ENCODE assay signal across 2 cellular contexts in genomic region chr4:158159054-158159717, GRCh38.
A peak's percentile ranks its signal among the peaks of the same experiment; 100 is the strongest.
TF ChIP-seq lines count a peak whose summit lies in the region.

No MANE protein-coding gene starts in this region.

TF ChIP-seq in HCT116, 20 proteins besides CTCF, POLR2A, EP300 and RAD21:
- TF ChIP-seq ATF3 (IDR thresholded peaks at IDR 0.05) (no peak), CBX3 (IDR thresholded peaks at IDR 0.05; ENCODE audit: low read depth) (no peak), ZFX (IDR thresholded peaks at IDR 0.05) (no peak), FOSL1 (IDR thresholded peaks at IDR 0.05; ENCODE audit: low read depth) (no peak), ELF1 (IDR thresholded peaks at IDR 0.05; ENCODE audit: borderline replicate concordance, low read depth) (no peak), EZH2 (IDR thresholded peaks at IDR 0.05) (no peak), JUND (IDR thresholded peaks at IDR 0.05) (no peak), EGR1 (IDR thresholded peaks at IDR 0.05; ENCODE audit: low read depth) (no peak), SRF (IDR thresholded peaks at IDR 0.05; ENCODE audit: low read depth) (no peak), ZNF274 (IDR thresholded peaks at IDR 0.05; ENCODE audit: low read depth, low read length) (no peak), POLR2AphosphoS5 (IDR thresholded peaks at IDR 0.05; ENCODE audit: low read depth, low read length) (no peak), CEBPB (IDR thresholded peaks at IDR 0.05; ENCODE audit: low read depth) (no peak), SIN3A (IDR thresholded peaks at IDR 0.05; ENCODE audit: low read depth) (no peak), TCF7L2 (IDR thresholded peaks at IDR 0.05; ENCODE audit: borderline replicate concordance, extremely low read depth, insufficient read depth, insufficient read length) (no peak), YY1 (IDR thresholded peaks at IDR 0.05; ENCODE audit: extremely low read depth, insufficient replicate concordance, low read depth, low read length) (no peak), EZH2phosphoT487 (IDR thresholded peaks at IDR 0.05; ENCODE audit: borderline replicate concordance) (no peak)

TF ChIP-seq in SK-N-SH, 30 proteins besides CTCF, POLR2A, EP300 and RAD21 (continued from another document):
- TF ChIP-seq, protein P1, sequence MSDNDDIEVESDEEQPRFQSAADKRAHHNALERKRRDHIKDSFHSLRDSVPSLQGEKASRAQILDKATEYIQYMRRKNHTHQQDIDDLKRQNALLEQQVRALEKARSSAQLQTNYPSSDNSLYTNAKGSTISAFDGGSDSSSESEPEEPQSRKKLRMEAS (IDR thresholded peaks at IDR 0.05; ENCODE audit: low read depth) = peak; percentile 17; the same call in 1 of the 2 replicates
- TF ChIP-seq NFIC (IDR thresholded peaks at IDR 0.05; ENCODE audit: borderline replicate concordance) (no peak), JUND (IDR thresholded peaks at IDR 0.05) (0 out of 2 replicates have a peak, but pooled peaks have one; percentile 6), GABPA (IDR thresholded peaks at IDR 0.05; ENCODE audit: low read depth) (no peak), POLR2AphosphoS5 (IDR thresholded peaks at IDR 0.05; ENCODE audit: low read depth, low read length) (no peak), EZH2phosphoT487 (IDR thresholded peaks at IDR 0.05; ENCODE audit: borderline replicate concordance, low read depth) (no peak), FOSL2 (IDR thresholded peaks at IDR 0.05; ENCODE audit: borderline replicate concordance, low read depth) (0 out of 2 replicates have a peak, but pooled peaks have one; percentile 24), SIN3A (IDR thresholded peaks at IDR 0.05; ENCODE audit: borderline replicate concordance, low read depth, low read length) (no peak), USF2 (IDR thresholded peaks at IDR 0.05; ENCODE audit: borderline replicate concordance, low read depth, low read length) (no peak), TCF12 (IDR thresholded peaks at IDR 0.05) (peak; percentile 63)
- TF ChIP-seq, protein P2, sequence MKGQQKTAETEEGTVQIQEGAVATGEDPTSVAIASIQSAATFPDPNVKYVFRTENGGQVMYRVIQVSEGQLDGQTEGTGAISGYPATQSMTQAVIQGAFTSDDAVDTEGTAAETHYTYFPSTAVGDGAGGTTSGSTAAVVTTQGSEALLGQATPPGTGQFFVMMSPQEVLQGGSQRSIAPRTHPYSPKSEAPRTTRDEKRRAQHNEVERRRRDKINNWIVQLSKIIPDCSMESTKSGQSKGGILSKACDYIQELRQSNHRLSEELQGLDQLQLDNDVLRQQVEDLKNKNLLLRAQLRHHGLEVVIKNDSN (IDR thresholded peaks at IDR 0.05; ENCODE audit: borderline replicate concordance, low read depth) = no peak
- TF ChIP-seq, protein P3, sequence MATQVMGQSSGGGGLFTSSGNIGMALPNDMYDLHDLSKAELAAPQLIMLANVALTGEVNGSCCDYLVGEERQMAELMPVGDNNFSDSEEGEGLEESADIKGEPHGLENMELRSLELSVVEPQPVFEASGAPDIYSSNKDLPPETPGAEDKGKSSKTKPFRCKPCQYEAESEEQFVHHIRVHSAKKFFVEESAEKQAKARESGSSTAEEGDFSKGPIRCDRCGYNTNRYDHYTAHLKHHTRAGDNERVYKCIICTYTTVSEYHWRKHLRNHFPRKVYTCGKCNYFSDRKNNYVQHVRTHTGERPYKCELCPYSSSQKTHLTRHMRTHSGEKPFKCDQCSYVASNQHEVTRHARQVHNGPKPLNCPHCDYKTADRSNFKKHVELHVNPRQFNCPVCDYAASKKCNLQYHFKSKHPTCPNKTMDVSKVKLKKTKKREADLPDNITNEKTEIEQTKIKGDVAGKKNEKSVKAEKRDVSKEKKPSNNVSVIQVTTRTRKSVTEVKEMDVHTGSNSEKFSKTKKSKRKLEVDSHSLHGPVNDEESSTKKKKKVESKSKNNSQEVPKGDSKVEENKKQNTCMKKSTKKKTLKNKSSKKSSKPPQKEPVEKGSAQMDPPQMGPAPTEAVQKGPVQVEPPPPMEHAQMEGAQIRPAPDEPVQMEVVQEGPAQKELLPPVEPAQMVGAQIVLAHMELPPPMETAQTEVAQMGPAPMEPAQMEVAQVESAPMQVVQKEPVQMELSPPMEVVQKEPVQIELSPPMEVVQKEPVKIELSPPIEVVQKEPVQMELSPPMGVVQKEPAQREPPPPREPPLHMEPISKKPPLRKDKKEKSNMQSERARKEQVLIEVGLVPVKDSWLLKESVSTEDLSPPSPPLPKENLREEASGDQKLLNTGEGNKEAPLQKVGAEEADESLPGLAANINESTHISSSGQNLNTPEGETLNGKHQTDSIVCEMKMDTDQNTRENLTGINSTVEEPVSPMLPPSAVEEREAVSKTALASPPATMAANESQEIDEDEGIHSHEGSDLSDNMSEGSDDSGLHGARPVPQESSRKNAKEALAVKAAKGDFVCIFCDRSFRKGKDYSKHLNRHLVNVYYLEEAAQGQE (IDR thresholded peaks at IDR 0.05; ENCODE audit: low read depth, low read length) = no peak
